Comparison of ENCODE assay signal across 1 cellular context in the genomic region with DNA sequence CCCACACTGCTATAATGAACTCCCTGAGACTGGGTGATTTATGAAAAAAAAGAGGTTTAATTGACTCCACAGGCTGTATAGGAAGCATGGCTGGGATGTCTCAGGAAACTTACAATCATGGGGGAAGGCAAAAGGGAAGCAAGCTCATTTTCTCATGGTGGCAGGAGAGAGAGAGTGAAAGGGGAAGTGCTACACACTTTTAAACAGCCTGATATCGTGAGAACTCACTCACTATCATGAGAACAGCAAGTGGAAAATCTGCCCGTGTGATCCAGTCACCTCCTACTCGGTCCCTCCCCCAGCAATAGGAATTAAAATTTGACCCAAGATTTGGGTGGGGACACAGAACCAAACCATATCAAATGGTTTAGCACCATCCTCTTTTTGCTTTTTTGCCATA.
TF ChIP-seq lines count a peak whose summit lies in the region.

No MANE protein-coding gene starts in this region.

TF ChIP-seq in K562, 482 proteins besides CTCF, POLR2A, EP300 and RAD21 (continued from another document):
- no peak for TF ChIP-seq ESRRB (CRISPR knock-in tag; IDR thresholded peaks at IDR 0.05; ENCODE audit: borderline replicate concordance)
- no peak for TF ChIP-seq ZZZ3 (IDR thresholded peaks at IDR 0.05)
- TF ChIP-seq COPS2 (conservative IDR thresholded peaks at IDR 0.05), result no peak
- TF ChIP-seq ZNF3 (CRISPR knock-in tag; IDR thresholded peaks at IDR 0.05), result no peak
- TF ChIP-seq CHD2 (IDR thresholded peaks at IDR 0.05; ENCODE audit: low read depth, low read length), result peak; percentile 73
- no peak for TF ChIP-seq ZNF23 (CRISPR knock-in tag; IDR thresholded peaks at IDR 0.05)
- TF ChIP-seq, protein P1, sequence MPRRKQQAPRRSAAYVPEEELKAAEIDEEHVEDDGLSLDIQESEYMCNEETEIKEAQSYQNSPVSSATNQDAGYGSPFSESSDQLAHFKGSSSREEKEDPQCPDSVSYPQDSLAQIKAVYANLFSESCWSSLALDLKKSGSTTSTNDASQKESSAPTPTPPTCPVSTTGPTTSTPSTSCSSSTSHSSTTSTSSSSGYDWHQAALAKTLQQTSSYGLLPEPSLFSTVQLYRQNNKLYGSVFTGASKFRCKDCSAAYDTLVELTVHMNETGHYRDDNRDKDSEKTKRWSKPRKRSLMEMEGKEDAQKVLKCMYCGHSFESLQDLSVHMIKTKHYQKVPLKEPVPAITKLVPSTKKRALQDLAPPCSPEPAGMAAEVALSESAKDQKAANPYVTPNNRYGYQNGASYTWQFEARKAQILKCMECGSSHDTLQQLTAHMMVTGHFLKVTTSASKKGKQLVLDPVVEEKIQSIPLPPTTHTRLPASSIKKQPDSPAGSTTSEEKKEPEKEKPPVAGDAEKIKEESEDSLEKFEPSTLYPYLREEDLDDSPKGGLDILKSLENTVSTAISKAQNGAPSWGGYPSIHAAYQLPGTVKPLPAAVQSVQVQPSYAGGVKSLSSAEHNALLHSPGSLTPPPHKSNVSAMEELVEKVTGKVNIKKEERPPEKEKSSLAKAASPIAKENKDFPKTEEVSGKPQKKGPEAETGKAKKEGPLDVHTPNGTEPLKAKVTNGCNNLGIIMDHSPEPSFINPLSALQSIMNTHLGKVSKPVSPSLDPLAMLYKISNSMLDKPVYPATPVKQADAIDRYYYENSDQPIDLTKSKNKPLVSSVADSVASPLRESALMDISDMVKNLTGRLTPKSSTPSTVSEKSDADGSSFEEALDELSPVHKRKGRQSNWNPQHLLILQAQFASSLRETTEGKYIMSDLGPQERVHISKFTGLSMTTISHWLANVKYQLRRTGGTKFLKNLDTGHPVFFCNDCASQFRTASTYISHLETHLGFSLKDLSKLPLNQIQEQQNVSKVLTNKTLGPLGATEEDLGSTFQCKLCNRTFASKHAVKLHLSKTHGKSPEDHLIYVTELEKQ (CRISPR knock-in tag; IDR thresholded peaks at IDR 0.05), result no peak
